7 cellular contexts compared by ENCODE assay signal in genomic region chr18:45493830-45494229, GRCh38.
"Had no signal": no experiment of that assay in that cellular context is flagged by ENCODE, and none has a peak within 500 bp of the region (broad histone marks: within the 10 kb centered on the region; RNA-seq: fewer than 3 reads in every experiment).

No MANE protein-coding gene starts in this region.

- ATAC-seq: GM23338 had no signal

- H3K4me3 Mint-ChIP-seq: GM23338, H9 had no signal

- FAIRE-seq: H1, H54, HTR-8/SVneo had no signal

- H3K4me2 ChIP-seq: GM23338 had no signal

- H3K4me3 ChIP-seq: GM23338 had no signal

- DNase-seq: H9, HCEC 1CT, IMR-90 had no signal

- H3K9me3 Mint-ChIP-seq: GM23338, H9 had no signal

- H3K27ac Mint-ChIP-seq: GM23338, H9 had no signal

- H2AFZ ChIP-seq: GM23338 had no signal
